In the genomic region with DNA sequence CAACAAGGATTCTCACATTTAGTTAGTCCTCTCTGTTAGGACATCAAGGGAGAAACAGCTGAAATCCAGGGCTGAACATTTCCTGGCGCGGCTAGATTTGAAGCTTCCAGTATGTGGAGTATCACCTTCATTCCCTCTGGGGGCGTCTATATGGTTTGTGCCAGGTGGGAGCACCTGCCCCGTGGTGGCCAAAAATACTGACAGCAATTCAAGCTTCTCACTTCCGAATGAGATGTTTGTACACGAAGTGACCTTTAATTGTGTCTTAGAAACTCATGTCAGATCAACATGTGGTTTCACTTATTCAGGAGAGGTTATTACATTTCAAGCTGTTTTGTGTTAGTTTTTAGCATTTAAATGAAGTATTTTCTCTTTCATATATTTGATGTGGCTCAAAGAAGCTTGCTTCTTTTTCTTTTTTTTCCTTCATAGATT, we compare ENCODE assay signal across 8 cellular contexts.
A peak's percentile ranks its signal among the peaks of the same experiment; 100 is the strongest.
DNase-seq lines count a peak whose midpoint lies in the region; ATAC-seq, FAIRE-seq and TF ChIP-seq lines count a peak whose summit lies in the region.

No MANE protein-coding gene starts in this region.

- H3K27me3 ChIP-seq in astrocyte (ENCODE audit: insufficient read depth, low read length) (no peaks in the 10 kb centered on the region), muscle layer of colon (ENCODE audit: control insufficient read depth in 1 of 2, insufficient read depth in 2 of 2, low read length in 2 of 2) (no peaks in the 10 kb centered on the region)

- H3K36me3 Mint-ChIP-seq in astrocyte (ENCODE audit: low read depth, unreplicated experiment) = no peaks in the 10 kb centered on the region

- H3K36me3 ChIP-seq in astrocyte (ENCODE audit: insufficient read depth, low read length) (no peaks in the 10 kb centered on the region), muscle layer of colon (ENCODE audit: insufficient read depth, low read length) (no peaks in the 10 kb centered on the region)

- peak overlapping the region; percentile 61 for H2AFZ ChIP-seq in astrocyte (ENCODE audit: low read depth, low read length)

- H3K4me1 Mint-ChIP-seq in astrocyte (ENCODE audit: low read depth, unreplicated experiment) = peaks cover 16% of the 10 kb centered on the region

- H4K20me1 ChIP-seq in astrocyte (ENCODE audit: insufficient read depth, low read length) = no peaks in the 10 kb centered on the region

- H3K4me1 ChIP-seq in astrocyte (ENCODE audit: insufficient read depth, low read length) (peaks cover 12% of the 10 kb centered on the region), muscle layer of colon (ENCODE audit: insufficient read depth, low read length) (peaks cover 14% of the 10 kb centered on the region)

- H3K79me2 ChIP-seq in astrocyte (ENCODE audit: insufficient read depth, low read length) = no peaks in the 10 kb centered on the region

- H3K9ac ChIP-seq in astrocyte (ENCODE audit: low read length) (no peak overlapping the region), muscle layer of colon (ENCODE audit: low read length) (no peak overlapping the region)

- no peak for TF ChIP-seq CTCF in AG10803 (conservative IDR thresholded peaks at IDR 0.05; ENCODE audit: low read length)
- TF ChIP-seq CTCF in astrocyte (IDR thresholded peaks at IDR 0.05; ENCODE audit: insufficient read depth, low read depth, low read length) = no peak

- no peak overlapping the region for H3K27ac Mint-ChIP-seq in astrocyte (ENCODE audit: unreplicated experiment)

- no peak overlapping the region for H3K4me3 Mint-ChIP-seq in astrocyte (ENCODE audit: unreplicated experiment)

- H3K9me3 ChIP-seq in astrocyte (ENCODE audit: insufficient read depth, low read depth, low read length) = no peaks in the 10 kb centered on the region
- H3K9me3 ChIP-seq in muscle layer of colon (ENCODE audit: low read length) = no peaks in the 10 kb centered on the region

- DNase-seq in AG10803 (ENCODE audit: low read depth) (peak; percentile 57), astrocyte (ENCODE audit: low read depth) (no peak), NOMO-1 treated with dmso at 0.1 percent for 144 hours (lab: John Stamatoyannopoulos, UW; ENCODE audit: unreplicated experiment) (no peak), D341Med (ENCODE audit: low spot score) (no peak)

- no peaks in the 10 kb centered on the region for H3K9me3 Mint-ChIP-seq in astrocyte (ENCODE audit: unreplicated experiment)

- H3K4me2 ChIP-seq in astrocyte (ENCODE audit: low read length) = peak overlapping the region; percentile 81

- H3K27ac ChIP-seq in astrocyte (ENCODE audit: low read depth, low read length) = no peak overlapping the region
- H3K27ac ChIP-seq in muscle layer of colon (ENCODE audit: low read depth, low read length) = peak overlapping the region; percentile 44

- H3K27me3 Mint-ChIP-seq in astrocyte (ENCODE audit: low read depth, unreplicated experiment) = no peaks in the 10 kb centered on the region

- H3K4me3 ChIP-seq in AG10803 (ENCODE audit: low read length) = no peak overlapping the region
- no peak overlapping the region for H3K4me3 ChIP-seq in astrocyte (ENCODE audit: insufficient read depth, low read depth, low read length)
- H3K4me3 ChIP-seq in muscle layer of colon (ENCODE audit: low read depth in 1 of 2, low read length in 2 of 2) = peak overlapping the region in 1 of 2 donors; percentile 63

- ATAC-seq in HG02798 (IDR thresholded peaks at IDR 0.05; ENCODE audit: poor library complexity, unreplicated experiment) (peak; percentile 38), GM19452 (IDR thresholded peaks at IDR 0.05; ENCODE audit: unreplicated experiment) (no peak), GM18873 (IDR thresholded peaks at IDR 0.05; ENCODE audit: low FRiP score, unreplicated experiment) (no peak)

- no peak for FAIRE-seq in astrocyte (lab: Jason Lieb, UNC)
